In the genomic region with DNA sequence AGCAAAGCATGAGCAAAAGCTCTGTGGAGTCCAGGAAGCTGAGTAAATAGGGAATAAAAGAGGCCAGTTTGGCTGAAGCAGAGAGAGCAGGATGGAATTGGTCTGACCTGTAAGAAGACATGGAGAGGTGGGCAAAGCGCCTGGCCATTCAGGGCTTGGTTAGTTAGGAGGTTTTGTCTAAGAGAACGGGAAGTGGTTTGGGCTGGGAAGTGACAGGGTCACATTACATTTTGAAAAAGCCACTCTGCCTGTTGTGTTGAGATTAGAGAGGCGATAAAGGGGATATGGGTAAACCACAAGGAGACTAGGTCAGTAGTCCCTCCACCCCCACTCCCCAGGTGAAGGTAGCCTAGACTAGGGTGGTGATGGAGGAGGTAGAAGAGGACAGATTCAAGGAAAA, we compare ENCODE assay signal across 1 cellular context.
TF ChIP-seq lines count a peak whose summit lies in the region.
"Not testable (repeated sequence)": the region's sequence is repeated elsewhere in the genome, so short reads cannot be mapped to it uniquely, and the experiment has no call there.

No MANE protein-coding gene starts in this region.

TF ChIP-seq in K562, 482 proteins besides CTCF, POLR2A, EP300 and RAD21 (continues in another document):
- TF ChIP-seq, protein P1, sequence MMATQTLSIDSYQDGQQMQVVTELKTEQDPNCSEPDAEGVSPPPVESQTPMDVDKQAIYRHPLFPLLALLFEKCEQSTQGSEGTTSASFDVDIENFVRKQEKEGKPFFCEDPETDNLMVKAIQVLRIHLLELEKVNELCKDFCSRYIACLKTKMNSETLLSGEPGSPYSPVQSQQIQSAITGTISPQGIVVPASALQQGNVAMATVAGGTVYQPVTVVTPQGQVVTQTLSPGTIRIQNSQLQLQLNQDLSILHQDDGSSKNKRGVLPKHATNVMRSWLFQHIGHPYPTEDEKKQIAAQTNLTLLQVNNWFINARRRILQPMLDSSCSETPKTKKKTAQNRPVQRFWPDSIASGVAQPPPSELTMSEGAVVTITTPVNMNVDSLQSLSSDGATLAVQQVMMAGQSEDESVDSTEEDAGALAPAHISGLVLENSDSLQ (IDR thresholded peaks at IDR 0.05): peak; percentile 52
- TF ChIP-seq MTA2 (IDR thresholded peaks at IDR 0.05; ENCODE audit: low read depth): peak; percentile 38; the same call in 1 of the 2 replicates
- TF ChIP-seq ZEB2 (IDR thresholded peaks at IDR 0.05): peak; percentile 81
- TF ChIP-seq SMAD4 (CRISPR knock-in tag; conservative IDR thresholded peaks at IDR 0.05): 0 out of 2 replicates have a peak, but pooled peaks have one; percentile 30
- TF ChIP-seq, protein P2, sequence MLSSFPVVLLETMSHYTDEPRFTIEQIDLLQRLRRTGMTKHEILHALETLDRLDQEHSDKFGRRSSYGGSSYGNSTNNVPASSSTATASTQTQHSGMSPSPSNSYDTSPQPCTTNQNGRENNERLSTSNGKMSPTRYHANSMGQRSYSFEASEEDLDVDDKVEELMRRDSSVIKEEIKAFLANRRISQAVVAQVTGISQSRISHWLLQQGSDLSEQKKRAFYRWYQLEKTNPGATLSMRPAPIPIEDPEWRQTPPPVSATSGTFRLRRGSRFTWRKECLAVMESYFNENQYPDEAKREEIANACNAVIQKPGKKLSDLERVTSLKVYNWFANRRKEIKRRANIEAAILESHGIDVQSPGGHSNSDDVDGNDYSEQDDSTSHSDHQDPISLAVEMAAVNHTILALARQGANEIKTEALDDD (IDR thresholded peaks at IDR 0.05): peak; percentile 85
- TF ChIP-seq SPI1 (IDR thresholded peaks at IDR 0.05; ENCODE audit: borderline replicate concordance, low read depth, low read length): peak; percentile 55
- TF ChIP-seq FOXK2 (conservative IDR thresholded peaks at IDR 0.05 in 1 of 2, IDR thresholded peaks at IDR 0.05 in 1 of 2; ENCODE audit: low read depth in 2 of 2): peak; percentile 44 to 51; a peak in 2 of 4 replicates
- peak; percentile 40 for TF ChIP-seq POLR2B (IDR thresholded peaks at IDR 0.05; ENCODE audit: low read depth, partially characterized antibody)
- TF ChIP-seq BCOR (IDR thresholded peaks at IDR 0.05): peak; percentile 40; the same call in 1 of the 2 replicates
- TF ChIP-seq ARNT (IDR thresholded peaks at IDR 0.05): 0 out of 4 replicates have a peak, but pooled peaks have one; percentile 38 to 49
- peak; percentile 70; the same call in 1 of the 2 replicates for TF ChIP-seq NFRKB (IDR thresholded peaks at IDR 0.05; ENCODE audit: low read depth)
- TF ChIP-seq DPF2 (IDR thresholded peaks at IDR 0.05): peak; percentile 83
- TF ChIP-seq, protein P3, sequence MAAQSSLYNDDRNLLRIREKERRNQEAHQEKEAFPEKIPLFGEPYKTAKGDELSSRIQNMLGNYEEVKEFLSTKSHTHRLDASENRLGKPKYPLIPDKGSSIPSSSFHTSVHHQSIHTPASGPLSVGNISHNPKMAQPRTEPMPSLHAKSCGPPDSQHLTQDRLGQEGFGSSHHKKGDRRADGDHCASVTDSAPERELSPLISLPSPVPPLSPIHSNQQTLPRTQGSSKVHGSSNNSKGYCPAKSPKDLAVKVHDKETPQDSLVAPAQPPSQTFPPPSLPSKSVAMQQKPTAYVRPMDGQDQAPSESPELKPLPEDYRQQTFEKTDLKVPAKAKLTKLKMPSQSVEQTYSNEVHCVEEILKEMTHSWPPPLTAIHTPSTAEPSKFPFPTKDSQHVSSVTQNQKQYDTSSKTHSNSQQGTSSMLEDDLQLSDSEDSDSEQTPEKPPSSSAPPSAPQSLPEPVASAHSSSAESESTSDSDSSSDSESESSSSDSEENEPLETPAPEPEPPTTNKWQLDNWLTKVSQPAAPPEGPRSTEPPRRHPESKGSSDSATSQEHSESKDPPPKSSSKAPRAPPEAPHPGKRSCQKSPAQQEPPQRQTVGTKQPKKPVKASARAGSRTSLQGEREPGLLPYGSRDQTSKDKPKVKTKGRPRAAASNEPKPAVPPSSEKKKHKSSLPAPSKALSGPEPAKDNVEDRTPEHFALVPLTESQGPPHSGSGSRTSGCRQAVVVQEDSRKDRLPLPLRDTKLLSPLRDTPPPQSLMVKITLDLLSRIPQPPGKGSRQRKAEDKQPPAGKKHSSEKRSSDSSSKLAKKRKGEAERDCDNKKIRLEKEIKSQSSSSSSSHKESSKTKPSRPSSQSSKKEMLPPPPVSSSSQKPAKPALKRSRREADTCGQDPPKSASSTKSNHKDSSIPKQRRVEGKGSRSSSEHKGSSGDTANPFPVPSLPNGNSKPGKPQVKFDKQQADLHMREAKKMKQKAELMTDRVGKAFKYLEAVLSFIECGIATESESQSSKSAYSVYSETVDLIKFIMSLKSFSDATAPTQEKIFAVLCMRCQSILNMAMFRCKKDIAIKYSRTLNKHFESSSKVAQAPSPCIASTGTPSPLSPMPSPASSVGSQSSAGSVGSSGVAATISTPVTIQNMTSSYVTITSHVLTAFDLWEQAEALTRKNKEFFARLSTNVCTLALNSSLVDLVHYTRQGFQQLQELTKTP (IDR thresholded peaks at IDR 0.05; ENCODE audit: low read depth in 1 of 2, partially characterized antibody in 2 of 2): peak in 1 of 2 experiments; percentile 32
- peak; percentile 13; the same call in 1 of the 2 replicates for TF ChIP-seq TCF3 (CRISPR knock-in tag; IDR thresholded peaks at IDR 0.05)
- TF ChIP-seq ARID1B (IDR thresholded peaks at IDR 0.05): peak; percentile 80
- peak in 1 of 2 experiments; percentile 40; a peak in 1 of 4 replicates for TF ChIP-seq HDAC1 (IDR thresholded peaks at IDR 0.05)
- TF ChIP-seq BRD9 (IDR thresholded peaks at IDR 0.05; ENCODE audit: low read depth, partially characterized antibody): peak; percentile 79
- TF ChIP-seq ATF7 (IDR thresholded peaks at IDR 0.05): 0 out of 2 replicates have a peak, but pooled peaks have one; percentile 14
- peak; percentile 57 for TF ChIP-seq CBFA2T3 (IDR thresholded peaks at IDR 0.05)
- TF ChIP-seq ETV6 (IDR thresholded peaks at IDR 0.05; ENCODE audit: borderline replicate concordance in 1 of 2, low read depth in 2 of 2, low read length in 1 of 2): 0 out of 4 replicates have a peak, but pooled peaks of 1 of the 2 experiments have one; percentile 23
- not testable (repeated sequence) for TF ChIP-seq ETV6 (CRISPR knock-in tag; IDR thresholded peaks at IDR 0.05; ENCODE audit: borderline replicate concordance); NR2C1 (IDR thresholded peaks at IDR 0.05)
- peak; percentile 68 for TF ChIP-seq NCOR1 (IDR thresholded peaks at IDR 0.05)
- TF ChIP-seq ESRRA (IDR thresholded peaks at IDR 0.05; ENCODE audit: borderline replicate concordance, low read depth): peak; percentile 87; the same call in 1 of the 2 replicates
- TF ChIP-seq, protein P4, sequence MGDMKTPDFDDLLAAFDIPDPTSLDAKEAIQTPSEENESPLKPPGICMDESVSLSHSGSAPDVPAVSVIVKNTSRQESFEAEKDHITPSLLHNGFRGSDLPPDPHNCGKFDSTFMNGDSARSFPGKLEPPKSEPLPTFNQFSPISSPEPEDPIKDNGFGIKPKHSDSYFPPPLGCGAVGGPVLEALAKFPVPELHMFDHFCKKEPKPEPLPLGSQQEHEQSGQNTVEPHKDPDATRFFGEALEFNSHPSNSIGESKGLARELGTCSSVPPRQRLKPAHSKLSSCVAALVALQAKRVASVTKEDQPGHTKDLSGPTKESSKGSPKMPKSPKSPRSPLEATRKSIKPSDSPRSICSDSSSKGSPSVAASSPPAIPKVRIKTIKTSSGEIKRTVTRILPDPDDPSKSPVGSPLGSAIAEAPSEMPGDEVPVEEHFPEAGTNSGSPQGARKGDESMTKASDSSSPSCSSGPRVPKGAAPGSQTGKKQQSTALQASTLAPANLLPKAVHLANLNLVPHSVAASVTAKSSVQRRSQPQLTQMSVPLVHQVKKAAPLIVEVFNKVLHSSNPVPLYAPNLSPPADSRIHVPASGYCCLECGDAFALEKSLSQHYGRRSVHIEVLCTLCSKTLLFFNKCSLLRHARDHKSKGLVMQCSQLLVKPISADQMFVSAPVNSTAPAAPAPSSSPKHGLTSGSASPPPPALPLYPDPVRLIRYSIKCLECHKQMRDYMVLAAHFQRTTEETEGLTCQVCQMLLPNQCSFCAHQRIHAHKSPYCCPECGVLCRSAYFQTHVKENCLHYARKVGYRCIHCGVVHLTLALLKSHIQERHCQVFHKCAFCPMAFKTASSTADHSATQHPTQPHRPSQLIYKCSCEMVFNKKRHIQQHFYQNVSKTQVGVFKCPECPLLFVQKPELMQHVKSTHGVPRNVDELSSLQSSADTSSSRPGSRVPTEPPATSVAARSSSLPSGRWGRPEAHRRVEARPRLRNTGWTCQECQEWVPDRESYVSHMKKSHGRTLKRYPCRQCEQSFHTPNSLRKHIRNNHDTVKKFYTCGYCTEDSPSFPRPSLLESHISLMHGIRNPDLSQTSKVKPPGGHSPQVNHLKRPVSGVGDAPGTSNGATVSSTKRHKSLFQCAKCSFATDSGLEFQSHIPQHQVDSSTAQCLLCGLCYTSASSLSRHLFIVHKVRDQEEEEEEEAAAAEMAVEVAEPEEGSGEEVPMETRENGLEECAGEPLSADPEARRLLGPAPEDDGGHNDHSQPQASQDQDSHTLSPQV (IDR thresholded peaks at IDR 0.05): 0 out of 2 replicates have a peak, but pooled peaks have one; percentile 37
- TF ChIP-seq NBN (IDR thresholded peaks at IDR 0.05; ENCODE audit: low read depth): peak; percentile 75; the same call in 1 of the 2 replicates
- TF ChIP-seq TAF9B (IDR thresholded peaks at IDR 0.05; ENCODE audit: partially characterized antibody): peak; percentile 29
- peak; percentile 72 for TF ChIP-seq SMARCA4 (IDR thresholded peaks at IDR 0.05)
- peak; percentile 25; the same call in 1 of the 2 replicates for TF ChIP-seq EP400 (IDR thresholded peaks at IDR 0.05)
- TF ChIP-seq, protein P5, sequence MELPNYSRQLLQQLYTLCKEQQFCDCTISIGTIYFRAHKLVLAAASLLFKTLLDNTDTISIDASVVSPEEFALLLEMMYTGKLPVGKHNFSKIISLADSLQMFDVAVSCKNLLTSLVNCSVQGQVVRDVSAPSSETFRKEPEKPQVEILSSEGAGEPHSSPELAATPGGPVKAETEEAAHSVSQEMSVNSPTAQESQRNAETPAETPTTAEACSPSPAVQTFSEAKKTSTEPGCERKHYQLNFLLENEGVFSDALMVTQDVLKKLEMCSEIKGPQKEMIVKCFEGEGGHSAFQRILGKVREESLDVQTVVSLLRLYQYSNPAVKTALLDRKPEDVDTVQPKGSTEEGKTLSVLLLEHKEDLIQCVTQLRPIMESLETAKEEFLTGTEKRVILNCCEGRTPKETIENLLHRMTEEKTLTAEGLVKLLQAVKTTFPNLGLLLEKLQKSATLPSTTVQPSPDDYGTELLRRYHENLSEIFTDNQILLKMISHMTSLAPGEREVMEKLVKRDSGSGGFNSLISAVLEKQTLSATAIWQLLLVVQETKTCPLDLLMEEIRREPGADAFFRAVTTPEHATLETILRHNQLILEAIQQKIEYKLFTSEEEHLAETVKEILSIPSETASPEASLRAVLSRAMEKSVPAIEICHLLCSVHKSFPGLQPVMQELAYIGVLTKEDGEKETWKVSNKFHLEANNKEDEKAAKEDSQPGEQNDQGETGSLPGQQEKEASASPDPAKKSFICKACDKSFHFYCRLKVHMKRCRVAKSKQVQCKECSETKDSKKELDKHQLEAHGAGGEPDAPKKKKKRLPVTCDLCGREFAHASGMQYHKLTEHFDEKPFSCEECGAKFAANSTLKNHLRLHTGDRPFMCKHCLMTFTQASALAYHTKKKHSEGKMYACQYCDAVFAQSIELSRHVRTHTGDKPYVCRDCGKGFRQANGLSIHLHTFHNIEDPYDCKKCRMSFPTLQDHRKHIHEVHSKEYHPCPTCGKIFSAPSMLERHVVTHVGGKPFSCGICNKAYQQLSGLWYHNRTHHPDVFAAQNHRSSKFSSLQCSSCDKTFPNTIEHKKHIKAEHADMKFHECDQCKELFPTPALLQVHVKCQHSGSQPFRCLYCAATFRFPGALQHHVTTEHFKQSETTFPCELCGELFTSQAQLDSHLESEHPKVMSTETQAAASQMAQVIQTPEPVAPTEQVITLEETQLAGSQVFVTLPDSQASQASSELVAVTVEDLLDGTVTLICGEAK (IDR thresholded peaks at IDR 0.05): peak; percentile 32; the same call in 1 of the 2 replicates
- TF ChIP-seq, protein P5 (CRISPR knock-in tag; IDR thresholded peaks at IDR 0.05): not testable (repeated sequence)
- TF ChIP-seq LEF1 (IDR thresholded peaks at IDR 0.05): peak; percentile 64
- TF ChIP-seq CTBP1 (IDR thresholded peaks at IDR 0.05; ENCODE audit: borderline replicate concordance): peak; percentile 59; the same call in 1 of the 2 replicates
- peak; percentile 77 for TF ChIP-seq SOX6 (IDR thresholded peaks at IDR 0.05)
- TF ChIP-seq NR2C1 (tag; IDR thresholded peaks at IDR 0.05): 0 out of 2 replicates have a peak, but pooled peaks have one; percentile 28
- peak; percentile 79 for TF ChIP-seq SMARCE1 (IDR thresholded peaks at IDR 0.05)
- TF ChIP-seq, protein P6, sequence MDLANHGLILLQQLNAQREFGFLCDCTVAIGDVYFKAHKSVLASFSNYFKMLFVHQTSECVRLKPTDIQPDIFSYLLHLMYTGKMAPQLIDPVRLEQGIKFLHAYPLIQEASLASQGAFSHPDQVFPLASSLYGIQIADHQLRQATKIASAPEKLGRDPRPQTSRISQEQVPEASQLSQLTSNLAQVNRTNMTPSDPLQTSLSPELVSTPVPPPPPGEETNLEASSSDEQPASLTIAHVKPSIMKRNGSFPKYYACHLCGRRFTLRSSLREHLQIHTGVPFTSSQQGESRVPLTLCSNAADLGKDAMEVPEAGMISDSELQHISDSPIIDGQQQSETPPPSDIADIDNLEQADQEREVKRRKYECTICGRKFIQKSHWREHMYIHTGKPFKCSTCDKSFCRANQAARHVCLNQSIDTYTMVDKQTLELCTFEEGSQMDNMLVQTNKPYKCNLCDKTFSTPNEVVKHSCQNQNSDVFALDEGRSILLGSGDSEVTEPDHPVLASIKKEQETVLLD (IDR thresholded peaks at IDR 0.05): peak; percentile 67
- peak; percentile 13 for TF ChIP-seq MEIS2 (IDR thresholded peaks at IDR 0.05; ENCODE audit: partially characterized antibody)
